Comparison of ENCODE assay signal across 1 cellular context in the genomic region with DNA sequence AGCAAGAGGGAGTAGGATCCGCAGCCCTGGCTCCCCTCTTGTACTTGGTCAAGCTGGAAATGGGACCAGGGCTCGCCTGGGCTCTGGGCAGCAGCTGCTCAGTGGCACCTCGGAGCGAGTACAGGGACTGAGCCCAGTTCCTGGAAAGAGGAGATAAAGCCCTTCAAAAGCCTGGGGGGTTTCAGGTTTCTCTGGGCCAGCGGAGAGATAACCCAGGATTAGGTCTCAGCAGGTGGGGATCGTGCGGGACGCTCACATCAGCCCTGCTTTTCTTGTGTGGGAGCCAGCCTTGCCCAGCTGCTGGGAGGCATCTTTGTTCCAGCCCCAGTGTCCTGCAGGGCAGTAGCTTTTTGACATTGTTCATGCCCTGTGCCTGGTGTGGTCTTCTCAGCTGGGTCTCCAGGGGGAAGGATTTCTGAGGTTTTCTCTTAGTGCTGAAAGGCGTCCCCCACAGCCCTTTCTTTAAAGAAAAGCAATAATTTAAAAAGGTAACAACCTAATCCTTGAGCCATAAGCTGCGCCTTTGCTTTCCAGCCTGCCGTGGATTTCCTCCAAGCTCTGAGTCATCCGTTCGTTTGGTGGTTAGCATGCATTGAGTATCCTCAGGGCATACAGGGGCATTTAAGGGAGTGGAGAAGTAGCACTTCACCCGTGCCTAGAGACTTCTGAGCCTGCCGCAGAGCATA.
TF ChIP-seq lines count a peak whose summit lies in the region.

No MANE protein-coding gene starts in this region.

TF ChIP-seq in A549, 52 proteins besides CTCF, POLR2A, EP300 and RAD21 (continued from another document):
- TF ChIP-seq, protein P1, sequence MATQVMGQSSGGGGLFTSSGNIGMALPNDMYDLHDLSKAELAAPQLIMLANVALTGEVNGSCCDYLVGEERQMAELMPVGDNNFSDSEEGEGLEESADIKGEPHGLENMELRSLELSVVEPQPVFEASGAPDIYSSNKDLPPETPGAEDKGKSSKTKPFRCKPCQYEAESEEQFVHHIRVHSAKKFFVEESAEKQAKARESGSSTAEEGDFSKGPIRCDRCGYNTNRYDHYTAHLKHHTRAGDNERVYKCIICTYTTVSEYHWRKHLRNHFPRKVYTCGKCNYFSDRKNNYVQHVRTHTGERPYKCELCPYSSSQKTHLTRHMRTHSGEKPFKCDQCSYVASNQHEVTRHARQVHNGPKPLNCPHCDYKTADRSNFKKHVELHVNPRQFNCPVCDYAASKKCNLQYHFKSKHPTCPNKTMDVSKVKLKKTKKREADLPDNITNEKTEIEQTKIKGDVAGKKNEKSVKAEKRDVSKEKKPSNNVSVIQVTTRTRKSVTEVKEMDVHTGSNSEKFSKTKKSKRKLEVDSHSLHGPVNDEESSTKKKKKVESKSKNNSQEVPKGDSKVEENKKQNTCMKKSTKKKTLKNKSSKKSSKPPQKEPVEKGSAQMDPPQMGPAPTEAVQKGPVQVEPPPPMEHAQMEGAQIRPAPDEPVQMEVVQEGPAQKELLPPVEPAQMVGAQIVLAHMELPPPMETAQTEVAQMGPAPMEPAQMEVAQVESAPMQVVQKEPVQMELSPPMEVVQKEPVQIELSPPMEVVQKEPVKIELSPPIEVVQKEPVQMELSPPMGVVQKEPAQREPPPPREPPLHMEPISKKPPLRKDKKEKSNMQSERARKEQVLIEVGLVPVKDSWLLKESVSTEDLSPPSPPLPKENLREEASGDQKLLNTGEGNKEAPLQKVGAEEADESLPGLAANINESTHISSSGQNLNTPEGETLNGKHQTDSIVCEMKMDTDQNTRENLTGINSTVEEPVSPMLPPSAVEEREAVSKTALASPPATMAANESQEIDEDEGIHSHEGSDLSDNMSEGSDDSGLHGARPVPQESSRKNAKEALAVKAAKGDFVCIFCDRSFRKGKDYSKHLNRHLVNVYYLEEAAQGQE (IDR thresholded peaks at IDR 0.05) = no peak
- TF ChIP-seq, protein P2, sequence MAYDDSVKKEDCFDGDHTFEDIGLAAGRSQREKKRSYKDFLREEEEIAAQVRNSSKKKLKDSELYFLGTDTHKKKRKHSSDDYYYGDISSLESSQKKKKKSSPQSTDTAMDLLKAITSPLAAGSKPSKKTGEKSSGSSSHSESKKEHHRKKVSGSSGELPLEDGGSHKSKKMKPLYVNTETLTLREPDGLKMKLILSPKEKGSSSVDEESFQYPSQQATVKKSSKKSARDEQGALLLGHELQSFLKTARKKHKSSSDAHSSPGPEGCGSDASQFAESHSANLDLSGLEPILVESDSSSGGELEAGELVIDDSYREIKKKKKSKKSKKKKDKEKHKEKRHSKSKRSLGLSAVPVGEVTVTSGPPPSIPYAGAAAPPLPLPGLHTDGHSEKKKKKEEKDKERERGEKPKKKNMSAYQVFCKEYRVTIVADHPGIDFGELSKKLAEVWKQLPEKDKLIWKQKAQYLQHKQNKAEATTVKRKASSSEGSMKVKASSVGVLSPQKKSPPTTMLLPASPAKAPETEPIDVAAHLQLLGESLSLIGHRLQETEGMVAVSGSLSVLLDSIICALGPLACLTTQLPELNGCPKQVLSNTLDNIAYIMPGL (CRISPR knock-in tag; IDR thresholded peaks at IDR 0.05; ENCODE audit: borderline replicate concordance) = no peak
TF ChIP-seq in A549: peak in this region for 2.
